ENCODE assay signal across 9 cellular contexts in the genomic region with DNA sequence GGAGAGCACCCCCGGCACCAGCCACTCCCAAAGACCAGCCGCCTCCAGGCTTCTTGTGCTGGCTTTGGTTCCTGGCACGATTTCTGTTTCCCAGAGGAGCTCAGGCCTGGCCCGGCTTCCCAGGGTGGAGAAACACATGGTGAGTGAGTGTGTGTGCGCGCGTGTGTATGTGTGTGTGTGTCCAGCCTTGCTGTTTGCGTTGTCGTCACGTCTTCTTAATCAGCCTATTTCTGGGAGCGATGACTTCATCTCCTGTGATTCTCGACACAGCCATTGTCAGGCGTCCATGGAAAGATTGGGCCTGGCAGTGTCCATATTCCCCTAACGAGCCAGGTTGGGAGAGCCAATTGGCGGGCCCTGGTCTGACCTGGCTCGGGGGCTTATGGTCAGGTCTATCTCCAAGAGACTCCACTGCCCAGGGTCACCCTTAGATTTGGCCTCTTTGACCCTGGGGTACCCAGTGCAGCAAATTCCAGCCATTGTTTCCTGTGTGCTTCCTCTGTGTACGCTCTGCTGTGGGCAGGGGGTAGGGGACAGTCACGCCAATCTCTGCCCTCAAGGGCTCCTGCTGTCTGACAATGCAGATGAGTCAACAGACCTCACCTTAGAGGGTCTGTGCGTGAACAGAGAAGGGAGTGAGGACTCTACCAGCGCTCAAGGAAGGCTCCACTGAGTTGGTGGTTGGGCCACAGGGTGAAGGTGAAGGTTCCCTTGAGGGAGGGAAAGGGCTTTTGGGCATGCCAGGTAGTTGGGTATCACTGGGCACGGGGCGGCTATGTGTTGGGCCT.
DNase-seq lines count a peak whose midpoint lies in the region; ATAC-seq, FAIRE-seq and TF ChIP-seq lines count a peak whose summit lies in the region.
"Had no signal": no experiment of that assay in that cellular context is flagged by ENCODE, and none has a peak within 500 bp of the region (broad histone marks: within the 10 kb centered on the region; RNA-seq: fewer than 3 reads in every experiment).

No MANE protein-coding gene starts in this region.

- peaks cover 6 to 15% of the 10 kb centered on the region in 2 experiments for H3K36me3 ChIP-seq in keratinocyte (ENCODE audit: control insufficient read depth in 2 of 2, extremely low read depth in 1 of 2, insufficient read depth in 2 of 2, low read length in 2 of 2)
- H3K36me3 ChIP-seq in skeletal muscle tissue (ENCODE audit: control insufficient read depth in 3 of 3, insufficient read depth in 3 of 3, low read length in 3 of 3) = no peaks in the 10 kb centered on the region
- no peaks in the 10 kb centered on the region for H3K36me3 ChIP-seq in small intestine (ENCODE audit: control insufficient read depth in 2 of 2, insufficient read depth in 2 of 2, low read length in 2 of 2)

- no peak overlapping the region for H2AFZ ChIP-seq in keratinocyte (ENCODE audit: control insufficient read depth, low read length)

- ATAC-seq in GM21529 (IDR thresholded peaks at IDR 0.05; ENCODE audit: unreplicated experiment) (no peak), HG02610 (IDR thresholded peaks at IDR 0.05; ENCODE audit: unreplicated experiment) (no peak)

- FAIRE-seq in keratinocyte (lab: Jason Lieb, UNC) (peak; percentile 92), small intestine (lab: Jason Lieb, UNC) (no peak)
- FAIRE-seq: GM18507 had no signal

- H3K79me2 ChIP-seq in keratinocyte (ENCODE audit: control insufficient read depth, insufficient read depth, low read length) = peaks cover 91% of the 10 kb centered on the region

- dilution Hi-C loops in keratinocyte (cut with MboI; ENCODE audit: extremely low pct_ligation_motif_present, low sequenced_read_pairs) = no loop called here

- H4K20me1 ChIP-seq in keratinocyte (ENCODE audit: control insufficient read depth, extremely low read depth, insufficient read depth, low read length) = peaks cover 31% of the 10 kb centered on the region

- no peak overlapping the region for H3K4me3 ChIP-seq in HFF-Myc (replicated peaks; ENCODE audit: low read depth, low read length)
- H3K4me3 ChIP-seq in keratinocyte (ENCODE audit: control insufficient read depth in 2 of 3, extremely low read depth in 1 of 3, insufficient read depth in 2 of 3, low read depth in 1 of 3, low read length in 3 of 3) = no peak overlapping the region
- H3K4me3 ChIP-seq in skeletal muscle tissue (ENCODE audit: low read length in 3 of 3) = peak overlapping the region in 2 of 3 donors; percentile 41 to 66
- no peak overlapping the region for H3K4me3 ChIP-seq in small intestine (ENCODE audit: low read depth in 1 of 2, low read length in 2 of 2)

- peaks cover 10% of the 10 kb centered on the region for H3K9me1 ChIP-seq in keratinocyte (ENCODE audit: control insufficient read depth, extremely low read depth, insufficient read depth, low read length)

- H3K4me1 ChIP-seq in keratinocyte (ENCODE audit: control insufficient read depth, extremely low read depth, insufficient read depth, low read length) = peaks cover 42% of the 10 kb centered on the region
- peaks cover 87 to 97% (median 95%) of the 10 kb centered on the region in 3 donors for H3K4me1 ChIP-seq in skeletal muscle tissue (ENCODE audit: control insufficient read depth in 3 of 3, insufficient read depth in 3 of 3, low read length in 3 of 3)
- H3K4me1 ChIP-seq in small intestine (ENCODE audit: control insufficient read depth in 2 of 2, insufficient read depth in 1 of 2, low read depth in 1 of 2, low read length in 1 of 2) = peaks cover 4 to 5% of the 10 kb centered on the region in 2 donors

- H3K4me2 ChIP-seq in keratinocyte (ENCODE audit: control insufficient read depth, extremely low read depth, insufficient read depth, low read depth, low read length) = peak overlapping the region; percentile 49

- H3K27me3 ChIP-seq in keratinocyte (ENCODE audit: control insufficient read depth, extremely low read depth, insufficient read depth, low read length) (no peaks in the 10 kb centered on the region), skeletal muscle tissue (ENCODE audit: control insufficient read depth in 3 of 3, insufficient read depth in 3 of 3, low read length in 3 of 3) (no peaks in the 10 kb centered on the region), small intestine (ENCODE audit: control insufficient read depth in 2 of 2, insufficient read depth in 2 of 2, low read length in 2 of 2) (no peaks in the 10 kb centered on the region)

- H3K9ac ChIP-seq in keratinocyte (ENCODE audit: control insufficient read depth, extremely low read depth, insufficient read depth, low read length) (peak overlapping the region; percentile 47), skeletal muscle tissue (ENCODE audit: low read depth in 1 of 3, low read length in 3 of 3) (peak overlapping the region; percentile 50 to 82 (median 77))

- H3K9me3 ChIP-seq in keratinocyte (ENCODE audit: control insufficient read depth, low read depth, low read length) (no peaks in the 10 kb centered on the region), skeletal muscle tissue (ENCODE audit: control insufficient read depth in 3 of 3, low read length in 3 of 3) (no peaks in the 10 kb centered on the region), small intestine (ENCODE audit: control insufficient read depth, low read depth) (no peaks in the 10 kb centered on the region)

- DNase-seq in HFF-Myc (ENCODE audit: extremely low read depth, low read depth) = peak; percentile 98
- DNase-seq in cerebellar cortex (ENCODE audit: low spot score) = peak; percentile 89
- peak; percentile 78 for DNase-seq in keratinocyte (ENCODE audit: low read depth, low spot score)
- DNase-seq in GDM1 (lab: John Stamatoyannopoulos, UW) = no peak
- no peak for DNase-seq in small intestine

- 68 to 89% (median 80%) methylated on average over 21 to 22 of the region's 22 CpGs for WGBS in small intestine, 3 donors

- TF ChIP-seq CTCF in HFF-Myc (IDR thresholded peaks at IDR 0.05; ENCODE audit: low read depth, low read length, missing control alignments) = no peak
- TF ChIP-seq CTCF in keratinocyte (optimal IDR thresholded peaks at IDR 0.05 in 1 of 3, IDR thresholded peaks at IDR 0.05 in 1 of 3, conservative IDR thresholded peaks at IDR 0.05 in 1 of 3; ENCODE audit: extremely low read depth in 1 of 3, insufficient read depth in 2 of 3, low read length in 3 of 3) = no peak

- H3K27ac ChIP-seq in keratinocyte (ENCODE audit: control insufficient read depth, insufficient read depth, low read length) = peak overlapping the region; percentile 63
- H3K27ac ChIP-seq in skeletal muscle tissue (ENCODE audit: low read depth, low read length) = peak overlapping the region; percentile 94
- H3K27ac ChIP-seq in small intestine (ENCODE audit: low read depth in 1 of 2, low read length in 1 of 2) = peak overlapping the region in 1 of 2 donors; percentile 90

Comparison
In these comparisons a context has a peak if more than half of its experiments do, and no peak if none do; other contexts are left out.
1. DNase-seq: peak in HFF-Myc (single experiment), cerebellar cortex (single experiment) and keratinocyte (single experiment); none in GDM1 (single experiment) and small intestine (single experiment).
2. H3K4me3 ChIP-seq: peak in skeletal muscle tissue (2 of 3); none in HFF-Myc (single experiment), keratinocyte (0 of 3) and small intestine (0 of 2).